8 cellular contexts compared by ENCODE assay signal in genomic region chr22:38201718-38202436, GRCh38. TPM values are rescaled to one million over a fixed set of nuclear protein-coding genes. Genes with fewer than 3 reads are reported as not detected.
DNase-seq lines count a peak whose midpoint lies in the region; ATAC-seq lines count a peak whose summit lies in the region.

TSS of gene MAFF (plus strand) at chr22:38201994. CDS start at chr22:38213854, 11,860 bp downstream.

- H3K9me3 ChIP-seq in NT2/D1 (ENCODE audit: insufficient read depth, low read length), result no peaks in the 10 kb centered on the region
- no peaks in the 10 kb centered on the region for H3K9me3 ChIP-seq in mesodermal cell (ENCODE audit: control insufficient read depth, low read length)

- peak within 1 kb of the TSS; percentile 69 for H3K4me3 ChIP-seq in NT2/D1 (ENCODE audit: insufficient read length, low read depth)
- peak within 1 kb of the TSS; percentile 80 for H3K4me3 ChIP-seq in mesodermal cell (ENCODE audit: extremely low read depth, insufficient read depth, low read length, poor library complexity, severe bottlenecking)

- DNase-seq in CD1c-positive myeloid dendritic cell (ENCODE audit: extremely low spot score), result peak; percentile 98
- DNase-seq in HS-5 (ENCODE audit: low read depth), result peak; percentile 92
- DNase-seq in NT2/D1 (ENCODE audit: low read depth, low spot score), result peak; percentile 87
- DNase-seq in activated CD8-positive, alpha-beta memory T cell treated with anti-CD3 and anti-CD28 coated beads, Interleukin-2, amount 50 U/mL, for 4 hours, result peak; percentile 91
- peak; percentile 69 for DNase-seq in stimulated activated CD8-positive, alpha-beta memory T cell treated with anti-CD3 and anti-CD28 coated beads, Interleukin-15, amount 100 ng/mL, for 1 hour (ENCODE audit: low read depth)

- H3K36me3 ChIP-seq in NT2/D1 (ENCODE audit: insufficient read depth, insufficient read length, low read length) (no peaks in the 10 kb centered on the region), mesodermal cell (ENCODE audit: control insufficient read depth, insufficient read depth, low read length) (peaks cover 6% of the 10 kb centered on the region)

- H3K9ac ChIP-seq in NT2/D1 (ENCODE audit: insufficient read length, low read depth), result peak within 1 kb of the TSS; percentile 81

- H3K27ac ChIP-seq in mesodermal cell (ENCODE audit: low read depth, low read length, severe bottlenecking), result peak within 1 kb of the TSS; percentile 100

- peaks cover 5% of the 10 kb centered on the region for H3K27me3 ChIP-seq in NT2/D1 (ENCODE audit: insufficient read depth, insufficient read length)

- in situ Hi-C loops in endometrial microvascular endothelial cells (cut with HindIII; ENCODE audit: inconsistent ontology term, low pct_unique_long_range_greater_than_20kb, low sequenced_read_pairs), result no loop called here

- H3K4me1 ChIP-seq in NT2/D1 (ENCODE audit: insufficient read depth, insufficient read length) (peaks cover 28% of the 10 kb centered on the region), mesodermal cell (ENCODE audit: control insufficient read depth, insufficient read depth, low read length, poor library complexity, severe bottlenecking) (peaks cover 28% of the 10 kb centered on the region)

- WGBS in mesodermal cell (ENCODE audit: insufficient coverage in 2 of 2), 2 experiments, result 0% methylated on average over 46 to 53 of the region's 85 CpGs

- ATAC-seq in GM19395 (IDR thresholded peaks at IDR 0.05; ENCODE audit: unreplicated experiment), result peak; percentile 66

RNA-seq across cellular contexts. Expression of gene MAFF, which starts in this region (rescaled TPM):
- total RNA-seq in endometrial microvascular endothelial cells (ENCODE audit: inconsistent ontology term), result 50.5 TPM
- 18.8 TPM for polyA plus RNA-seq in mesodermal cell (2013, experiment 1 of 2)
- 14.8 TPM for polyA plus RNA-seq in mesodermal cell (2013, experiment 2 of 2)

Comparison
In these comparisons a context has a peak if more than half of its experiments do, and no peak if none do; other contexts are left out.
1. Peak in every context shown above with its lines: DNase-seq, ATAC-seq, H3K4me3 ChIP-seq and H3K27ac ChIP-seq.